In genomic region chr5:107589520-107590193, GRCh38 we compare ENCODE assay signal across 31 cellular contexts.
"Had no signal": no experiment of that assay in that cellular context is flagged by ENCODE, and none has a peak within 500 bp of the region (broad histone marks: within the 10 kb centered on the region; RNA-seq: fewer than 3 reads in every experiment).

No MANE protein-coding gene starts in this region.

- H3K36me3 ChIP-seq: adrenal gland, ascending aorta, cardiac muscle cell, colonic mucosa, heart left ventricle, stomach, thyroid gland, upper lobe of right lung had no signal

- H3K9ac ChIP-seq: parathyroid adenoma had no signal

- H3K4me1 ChIP-seq: adrenal gland, colonic mucosa, parathyroid adenoma, thyroid gland, upper lobe of right lung had no signal

- H3K4me3 ChIP-seq: adrenal gland, ascending aorta, cardiac muscle cell, colonic mucosa, dorsolateral prefrontal cortex, heart left ventricle, stomach, thyroid gland, upper lobe of right lung had no signal

- H2AFZ ChIP-seq: parathyroid adenoma had no signal

- H3K79me2 ChIP-seq: parathyroid adenoma had no signal

- DNase-seq: activated CD4-positive, alpha-beta T cell treated with anti-CD3 and anti-CD28 coated beads for 48 hours; activated CD4-positive, alpha-beta T cell treated with anti-CD3 and anti-CD28 coated beads, Interleukin-2, amount 50 U/mL, for 48 hours; activated CD8-positive, alpha-beta memory T cell treated with anti-CD3 and anti-CD28 coated beads for 24 hours; activated effector memory CD4-positive, alpha-beta T cell treated with Interleukin-2 at 50 U/mL for 16 hours; activated naive CD4-positive, alpha-beta T cell treated with Interleukin-2 at 50 U/mL for 16 hours; activated naive CD8-positive, alpha-beta T cell treated with anti-CD3 and anti-CD28 coated beads for 36 hours; adrenal gland; cerebellar nuclear complex; colonic mucosa; dorsolateral prefrontal cortex; effector memory CD4-positive, alpha-beta T cell; erythroblast; foreskin fibroblast; heart left ventricle; left cardiac atrium; left ventricle myocardium superior; naive B cell; nephron progenitor cell; nucleus accumbens; right cardiac atrium; stimulated activated CD4-positive, alpha-beta T cell treated with anti-CD3 and anti-CD28 coated beads, Interleukin-15, amount 100 ng/mL, for 24 hours; stimulated activated CD4-positive, alpha-beta T cell treated with anti-CD3 and anti-CD28 coated beads, Interleukin-2, amount 100 ng/mL, for 24 hours; stimulated activated naive B cell treated with anti-CD40 and anti-IgM and Interleukin-4, amounts not matched to agents 10 μg/mL and 1 μg/mL and 100 μg/mL, for 72 hours; stomach; T-helper 1 cell; thyroid gland; upper lobe of right lung had no signal

- H3K9me3 ChIP-seq: adrenal gland, ascending aorta, colonic mucosa, heart left ventricle, stomach, thyroid gland, upper lobe of right lung had no signal

- H3K27me3 ChIP-seq: adrenal gland, ascending aorta, cardiac muscle cell, colonic mucosa, dorsolateral prefrontal cortex, heart left ventricle, stomach, thyroid gland, upper lobe of right lung had no signal

- H3K27ac ChIP-seq: adrenal gland, ascending aorta, cardiac muscle cell, colonic mucosa, heart left ventricle, parathyroid adenoma, stomach, thyroid gland, upper lobe of right lung, VCaP had no signal
